ENCODE assay signal across 9 cellular contexts in genomic region chr4:15920723-15921591, GRCh38. TPM values are rescaled to one million over a fixed set of nuclear protein-coding genes. Genes with fewer than 3 reads are reported as not detected.
DNase-seq lines count a peak whose midpoint lies in the region; ATAC-seq and TF ChIP-seq lines count a peak whose summit lies in the region.
"Had no signal": no experiment of that assay in that cellular context is flagged by ENCODE, and none has a peak within 500 bp of the region (broad histone marks: within the 10 kb centered on the region; RNA-seq: fewer than 3 reads in every experiment).

No MANE protein-coding gene starts in this region.

- H3K4me1 ChIP-seq in colonic mucosa, result no peaks in the 10 kb centered on the region

- no peak overlapping the region for H3K9ac ChIP-seq in colonic mucosa (ENCODE audit: low read depth in 2 of 2, low read length in 2 of 2)
- H3K9ac ChIP-seq: KMS-11 had no signal

- DNase-seq in Caki2 (ENCODE audit: low read depth) (peak; percentile 81), NCI-H2029 treated with DMSO at 0.1 percent for 48 hours (lab: John Stamatoyannopoulos, UW) (peak; percentile 18), colonic mucosa (peak; percentile 63), myocyte (ENCODE audit: low read depth) (peak; percentile 83), WERI-Rb-1 (no peak)

- H3K27ac ChIP-seq in colonic mucosa (no peak overlapping the region), WERI-Rb-1 (no peak overlapping the region)
- H3K27ac ChIP-seq: KMS-11 had no signal

- ATAC-seq in GM19463 (IDR thresholded peaks at IDR 0.05; ENCODE audit: unreplicated experiment) (no peak), GM21381 (IDR thresholded peaks at IDR 0.05; ENCODE audit: unreplicated experiment) (no peak), HG03354 (IDR thresholded peaks at IDR 0.05; ENCODE audit: poor library complexity, severe bottlenecking, unreplicated experiment) (no peak)

- H3K36me3 ChIP-seq in colonic mucosa, result no peaks in the 10 kb centered on the region
- no peaks in the 10 kb centered on the region for H3K36me3 ChIP-seq in WERI-Rb-1

- no peak for TF ChIP-seq CTCF in colonic mucosa (IDR thresholded peaks at IDR 0.05)
- no peak for TF ChIP-seq CTCF in WERI-Rb-1 (IDR thresholded peaks at IDR 0.05; ENCODE audit: low read depth, low read length)

- in situ Hi-C loops in Caki2 (cut with HindIII; ENCODE audit: low pct_unique_long_range_greater_than_20kb, low sequenced_read_pairs), result no loop called here

- no peaks in the 10 kb centered on the region for H3K27me3 ChIP-seq in colonic mucosa
- no peaks in the 10 kb centered on the region for H3K27me3 ChIP-seq in WERI-Rb-1 (ENCODE audit: insufficient read depth, low read depth, severe bottlenecking)

- no peak overlapping the region for H3K4me3 ChIP-seq in colonic mucosa
- no peak overlapping the region for H3K4me3 ChIP-seq in WERI-Rb-1 (ENCODE audit: low read depth, low read length)

- H3K9me3 ChIP-seq in colonic mucosa, result no peaks in the 10 kb centered on the region
- H3K9me3 ChIP-seq in WERI-Rb-1 (ENCODE audit: severe bottlenecking), result no peaks in the 10 kb centered on the region

- intact Hi-C loops in colonic mucosa (cut with DNase I), result no loop called here

RNA-seq across cellular contexts. Expression of gene FGFBP1, which starts 17.6 kb away (rescaled TPM):
- 2.8 TPM in 2 replicates for total RNA-seq in Caki2 (2014; rRNA removed; shearing (Covaris generic); ENCODE audit: low replicate concordance)
- total RNA-seq in colonic mucosa (10 to 100 TPM; 39.1 to 62.3 TPM), myocyte (not detected in 2 replicates)
- polyA plus RNA-seq in myocyte (2012), result not detected

RNA-seq across cellular contexts. Expression of gene FGFBP2, which starts 42.0 kb away (rescaled TPM):
- total RNA-seq in Caki2 (2014; rRNA removed; shearing (Covaris generic); ENCODE audit: low replicate concordance), result not detected in 2 replicates
- total RNA-seq in colonic mucosa (under 1 TPM; 0.37 to 0.96 TPM), myocyte (3.0 TPM in 1 of 2 replicates, not detected in the other)
- 2.7 TPM for polyA plus RNA-seq in myocyte (2012)

Comparison
In these comparisons a context has a peak if more than half of its experiments do, and no peak if none do; other contexts are left out.
1. RNA of gene FGFBP1, which starts 17.6 kb away (total RNA-seq): 39.1 to 62.3 TPM in colonic mucosa; 2.8 TPM in Caki2 and not detected in myocyte; every median in the first group is over 10 times any median in the second.